18 cellular contexts compared by ENCODE assay signal in the genomic region with DNA sequence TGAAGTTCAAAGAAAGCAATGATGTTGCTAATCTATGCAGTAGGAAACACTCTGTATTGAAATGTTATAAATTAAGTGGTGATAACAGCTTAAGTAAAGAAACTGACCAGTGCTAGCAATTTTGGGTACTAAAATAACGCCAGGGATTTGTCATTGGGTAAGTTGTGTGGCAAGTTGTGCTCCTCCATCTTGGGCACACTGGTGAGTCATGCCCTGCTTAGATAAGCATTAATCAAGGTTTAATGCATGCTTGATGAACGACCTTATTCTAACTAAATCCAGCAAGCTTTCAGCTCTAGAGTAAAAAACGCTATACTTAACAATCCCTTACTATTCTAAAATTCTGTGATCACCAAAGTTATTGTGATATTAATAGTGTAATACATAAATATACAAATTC. TPM values are rescaled to one million over a fixed set of nuclear protein-coding genes. Genes with fewer than 3 reads are reported as not detected.
DNase-seq lines count a peak whose midpoint lies in the region; ATAC-seq and TF ChIP-seq lines count a peak whose summit lies in the region.
"Had no signal": no experiment of that assay in that cellular context is flagged by ENCODE, and none has a peak within 500 bp of the region (broad histone marks: within the 10 kb centered on the region; RNA-seq: fewer than 3 reads in every experiment).

No MANE protein-coding gene starts in this region.

- ATAC-seq in SK-N-SH treated with all-trans-retinoic acid at 6 μM for 48 hours (0 out of 3 replicates have a peak, but pooled peaks have one; percentile 24), GM18511 (IDR thresholded peaks at IDR 0.05; ENCODE audit: unreplicated experiment) (no peak)

- no peaks in the 10 kb centered on the region for H3K27me3 ChIP-seq in SK-N-SH (ENCODE audit: insufficient read depth)
- H3K27me3 ChIP-seq in skeletal muscle tissue (ENCODE audit: control insufficient read depth in 3 of 3, insufficient read depth in 3 of 3, low read length in 3 of 3): no peaks in the 10 kb centered on the region
- H3K27me3 ChIP-seq: Peyer's patch, upper lobe of left lung had no signal

- no peak overlapping the region for H3K4me2 ChIP-seq in SK-N-SH

- H3K4me3 ChIP-seq in SK-N-SH (ENCODE audit: low read depth in 2 of 2, low read length in 1 of 2): no peak overlapping the region
- no peak overlapping the region for H3K4me3 ChIP-seq in fibroblast of the aortic adventitia (ENCODE audit: low read depth, low read length)
- H3K4me3 ChIP-seq in skeletal muscle tissue (ENCODE audit: low read length in 3 of 3): no peak overlapping the region
- H3K4me3 ChIP-seq: Peyer's patch, upper lobe of left lung had no signal

- WGBS in SK-N-SH (ENCODE audit: low lambda C conversion rate): 61% methylated on average over 3 of the region's 3 CpGs

- DNase-seq in SK-N-SH: no peak
- DNase-seq in amniotic epithelial cell (ENCODE audit: low read depth): peak; percentile 72
- peak; percentile 22 for DNase-seq in fibroblast of the aortic adventitia (ENCODE audit: low read depth)
- DNase-seq in NCI-H146 treated with DMSO at 0.1 percent for 48 hours (lab: John Stamatoyannopoulos, UW; ENCODE audit: unreplicated experiment): no peak
- no peak for DNase-seq in T-helper 9 cell
- DNase-seq: activated CD4-positive, alpha-beta T cell treated with anti-CD3 and anti-CD28 coated beads for 1 hour; GDM1; H7; head of caudate nucleus; naive B cell; NCI-H1436 treated with DMSO at 0.1 percent for 48 hours; Peyer's patch; stimulated activated CD4-positive, alpha-beta T cell treated with anti-CD3 and anti-CD28 coated beads, Interleukin-4, amount 100 ng/mL, for 4 hours; upper lobe of left lung had no signal

- H3K9me3 ChIP-seq in SK-N-SH (no peaks in the 10 kb centered on the region), skeletal muscle tissue (ENCODE audit: control insufficient read depth in 3 of 3, low read length in 3 of 3) (no peaks in the 10 kb centered on the region)
- H3K9me3 ChIP-seq: Peyer's patch, upper lobe of left lung had no signal

- H2AFZ ChIP-seq in SK-N-SH (ENCODE audit: low read depth): no peak overlapping the region

- H3K9ac ChIP-seq in SK-N-SH (no peak overlapping the region), skeletal muscle tissue (ENCODE audit: low read depth in 1 of 3, low read length in 3 of 3) (peak overlapping the region in 1 of 3 donors; percentile 43)

- TF ChIP-seq EP300 in SK-N-SH (IDR thresholded peaks at IDR 0.05; ENCODE audit: borderline replicate concordance in 1 of 2, low read depth in 1 of 2, low read length in 1 of 2): no peak

- no peaks in the 10 kb centered on the region for H3K79me2 ChIP-seq in SK-N-SH (ENCODE audit: insufficient read depth)

- no peaks in the 10 kb centered on the region for H3K9me2 ChIP-seq in SK-N-SH

- H3K36me3 ChIP-seq in SK-N-SH (replicated peaks in 1 of 2; ENCODE audit: control insufficient read depth in 1 of 2, insufficient read depth in 2 of 2, low read length in 1 of 2) (peaks cover 0 to 7% of the 10 kb centered on the region in 2 experiments), skeletal muscle tissue (ENCODE audit: control insufficient read depth in 3 of 3, insufficient read depth in 3 of 3, low read length in 3 of 3) (peaks cover 0 to 7% (median 0%) of the 10 kb centered on the region in 3 donors)
- H3K36me3 ChIP-seq: Peyer's patch had no signal

- H3K27ac ChIP-seq in SK-N-SH (ENCODE audit: low read depth in 2 of 2, low read length in 1 of 2) (no peak overlapping the region), skeletal muscle tissue (ENCODE audit: low read depth, low read length) (peak overlapping the region; percentile 45)
- H3K27ac ChIP-seq: 22Rv1, Peyer's patch had no signal

- TF ChIP-seq CTCF in SK-N-SH (IDR thresholded peaks at IDR 0.05) (no peak), fibroblast of the aortic adventitia (IDR thresholded peaks at IDR 0.05; ENCODE audit: insufficient read depth, low read length) (no peak)

- no peaks in the 10 kb centered on the region for H4K20me1 ChIP-seq in SK-N-SH (ENCODE audit: insufficient read depth)

- H3K4me1 ChIP-seq in SK-N-SH (ENCODE audit: control insufficient read depth in 1 of 2, insufficient read depth in 2 of 2, low read depth in 1 of 2, low read length in 1 of 2): no peaks in the 10 kb centered on the region
- peaks cover 7 to 14% (median 9%) of the 10 kb centered on the region in 3 donors for H3K4me1 ChIP-seq in skeletal muscle tissue (ENCODE audit: control insufficient read depth in 3 of 3, insufficient read depth in 3 of 3, low read length in 3 of 3)
- H3K4me1 ChIP-seq: Peyer's patch had no signal

- POLR2A ChIA-PET in SK-N-SH (lab: Yijun Ruan, JAX): no interaction called here

- CTCF ChIA-PET in SK-N-SH (lab: Yijun Ruan, JAX): interaction anchor here (0.6 to 4.5 kb wide), 11 partner anchors 10 to 267 kb away, joined by 3 to 63 read pairs (median 4); a partner anchor contains a TSS

- no peaks in the 10 kb centered on the region for H3F3A ChIP-seq in SK-N-SH (replicated peaks; ENCODE audit: insufficient read depth)

- no peak for TF ChIP-seq RAD21 in SK-N-SH (IDR thresholded peaks at IDR 0.05; ENCODE audit: low read length)

TF ChIP-seq in SK-N-SH treated with all-trans-retinoic acid at 6 μM for 48 hours, 23 proteins besides CTCF, POLR2A, EP300 and RAD21 (continues in another document):
- TF ChIP-seq ZNF70 (CRISPR knock-in tag; IDR thresholded peaks at IDR 0.05) (no peak), ESRRG (CRISPR knock-in tag; IDR thresholded peaks at IDR 0.05) (no peak), ZFP30 (CRISPR knock-in tag; IDR thresholded peaks at IDR 0.05) (no peak), PPARA (CRISPR knock-in tag; IDR thresholded peaks at IDR 0.05; ENCODE audit: borderline replicate concordance) (no peak)
- TF ChIP-seq, protein P1, sequence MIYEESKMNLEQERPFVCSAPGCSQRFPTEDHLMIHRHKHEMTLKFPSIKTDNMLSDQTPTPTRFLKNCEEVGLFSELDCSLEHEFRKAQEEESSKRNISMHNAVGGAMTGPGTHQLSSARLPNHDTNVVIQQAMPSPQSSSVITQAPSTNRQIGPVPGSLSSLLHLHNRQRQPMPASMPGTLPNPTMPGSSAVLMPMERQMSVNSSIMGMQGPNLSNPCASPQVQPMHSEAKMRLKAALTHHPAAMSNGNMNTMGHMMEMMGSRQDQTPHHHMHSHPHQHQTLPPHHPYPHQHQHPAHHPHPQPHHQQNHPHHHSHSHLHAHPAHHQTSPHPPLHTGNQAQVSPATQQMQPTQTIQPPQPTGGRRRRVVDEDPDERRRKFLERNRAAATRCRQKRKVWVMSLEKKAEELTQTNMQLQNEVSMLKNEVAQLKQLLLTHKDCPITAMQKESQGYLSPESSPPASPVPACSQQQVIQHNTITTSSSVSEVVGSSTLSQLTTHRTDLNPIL (CRISPR knock-in tag; IDR thresholded peaks at IDR 0.05; ENCODE audit: low read depth): no peak
- TF ChIP-seq, protein P2, sequence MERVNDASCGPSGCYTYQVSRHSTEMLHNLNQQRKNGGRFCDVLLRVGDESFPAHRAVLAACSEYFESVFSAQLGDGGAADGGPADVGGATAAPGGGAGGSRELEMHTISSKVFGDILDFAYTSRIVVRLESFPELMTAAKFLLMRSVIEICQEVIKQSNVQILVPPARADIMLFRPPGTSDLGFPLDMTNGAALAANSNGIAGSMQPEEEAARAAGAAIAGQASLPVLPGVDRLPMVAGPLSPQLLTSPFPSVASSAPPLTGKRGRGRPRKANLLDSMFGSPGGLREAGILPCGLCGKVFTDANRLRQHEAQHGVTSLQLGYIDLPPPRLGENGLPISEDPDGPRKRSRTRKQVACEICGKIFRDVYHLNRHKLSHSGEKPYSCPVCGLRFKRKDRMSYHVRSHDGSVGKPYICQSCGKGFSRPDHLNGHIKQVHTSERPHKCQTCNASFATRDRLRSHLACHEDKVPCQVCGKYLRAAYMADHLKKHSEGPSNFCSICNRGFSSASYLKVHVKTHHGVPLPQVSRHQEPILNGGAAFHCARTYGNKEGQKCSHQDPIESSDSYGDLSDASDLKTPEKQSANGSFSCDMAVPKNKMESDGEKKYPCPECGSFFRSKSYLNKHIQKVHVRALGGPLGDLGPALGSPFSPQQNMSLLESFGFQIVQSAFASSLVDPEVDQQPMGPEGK (CRISPR knock-in tag; IDR thresholded peaks at IDR 0.05; ENCODE audit: borderline replicate concordance): no peak

TF ChIP-seq in SK-N-SH, 30 proteins besides CTCF, POLR2A, EP300 and RAD21:
- TF ChIP-seq GABPA (IDR thresholded peaks at IDR 0.05; ENCODE audit: low read depth) (no peak), SMC3 (IDR thresholded peaks at IDR 0.05; ENCODE audit: low read depth, low read length) (no peak), FOSL2 (IDR thresholded peaks at IDR 0.05; ENCODE audit: borderline replicate concordance, low read depth) (no peak), NFIC (IDR thresholded peaks at IDR 0.05; ENCODE audit: borderline replicate concordance) (no peak), JUND (IDR thresholded peaks at IDR 0.05) (no peak), FOXJ3 (CRISPR knock-in tag; IDR thresholded peaks at IDR 0.05) (no peak)
- TF ChIP-seq, protein P3, sequence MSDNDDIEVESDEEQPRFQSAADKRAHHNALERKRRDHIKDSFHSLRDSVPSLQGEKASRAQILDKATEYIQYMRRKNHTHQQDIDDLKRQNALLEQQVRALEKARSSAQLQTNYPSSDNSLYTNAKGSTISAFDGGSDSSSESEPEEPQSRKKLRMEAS (IDR thresholded peaks at IDR 0.05; ENCODE audit: low read depth): no peak
- TF ChIP-seq, protein P4, sequence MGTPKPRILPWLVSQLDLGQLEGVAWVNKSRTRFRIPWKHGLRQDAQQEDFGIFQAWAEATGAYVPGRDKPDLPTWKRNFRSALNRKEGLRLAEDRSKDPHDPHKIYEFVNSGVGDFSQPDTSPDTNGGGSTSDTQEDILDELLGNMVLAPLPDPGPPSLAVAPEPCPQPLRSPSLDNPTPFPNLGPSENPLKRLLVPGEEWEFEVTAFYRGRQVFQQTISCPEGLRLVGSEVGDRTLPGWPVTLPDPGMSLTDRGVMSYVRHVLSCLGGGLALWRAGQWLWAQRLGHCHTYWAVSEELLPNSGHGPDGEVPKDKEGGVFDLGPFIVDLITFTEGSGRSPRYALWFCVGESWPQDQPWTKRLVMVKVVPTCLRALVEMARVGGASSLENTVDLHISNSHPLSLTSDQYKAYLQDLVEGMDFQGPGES (IDR thresholded peaks at IDR 0.05; ENCODE audit: low read depth, low read length): no peak
TF ChIP-seq in SK-N-SH: peak in this region for 0.

RNA-seq across cellular contexts. Expression of a gene that starts 25.2 kb away (rescaled TPM):
- 2.5 and 3.3 TPM in 2 replicates for polyA plus RNA-seq in SK-N-SH (2012; rRNA removed)
- 4.4 and 4.8 TPM in 2 replicates for polyA plus RNA-seq in SK-N-SH (2012; cell fraction: cytosol; rRNA removed)
- 2.6 and 5.1 TPM in 2 replicates for polyA plus RNA-seq in SK-N-SH (2012; cell fraction: nucleus; rRNA removed)
- total RNA-seq in fibroblast of the aortic adventitia (ENCODE audit: low replicate concordance) (10.7 and 15.5 TPM in 2 replicates), skeletal muscle tissue (3.7 TPM)

Comparison
In these comparisons a context has a peak if more than half of its experiments do, and no peak if none do; other contexts are left out.
1. DNase-seq: peak in amniotic epithelial cell (single experiment) and fibroblast of the aortic adventitia (single experiment); none in SK-N-SH (single experiment), NCI-H146 treated with DMSO at 0.1 percent for 48 hours (single experiment) and T-helper 9 cell (single experiment).